18 cellular contexts compared by ENCODE assay signal in genomic region chr13:32802159-32802558, GRCh38.
A peak's percentile ranks its signal among the peaks of the same experiment; 100 is the strongest.
DNase-seq lines count a peak whose midpoint lies in the region; ATAC-seq and TF ChIP-seq lines count a peak whose summit lies in the region.
"Had no signal": no experiment of that assay in that cellular context is flagged by ENCODE, and none has a peak within 500 bp of the region (broad histone marks: within the 10 kb centered on the region; RNA-seq: fewer than 3 reads in every experiment).

No MANE protein-coding gene starts in this region.

- H3K18ac ChIP-seq in neuronal stem cell (ENCODE audit: low read length): no peak overlapping the region

- no peak for TF ChIP-seq POLR2A in right lobe of liver (IDR thresholded peaks at IDR 0.05)

- no peak overlapping the region for H2BK5ac ChIP-seq in neuronal stem cell (ENCODE audit: low read length)

- H3K14ac ChIP-seq in neuronal stem cell (ENCODE audit: low read length): no peak overlapping the region

- peak overlapping the region; percentile 28; the same call in 1 of the 2 replicates for H3K4me3 ChIP-seq in BLaER1
- no peak overlapping the region for H3K4me3 ChIP-seq in Jurkat, Clone E6-1 (ENCODE audit: low read length)
- no peak overlapping the region for H3K4me3 ChIP-seq in fibroblast of pulmonary artery (replicated peaks; ENCODE audit: low read depth, low read length)
- H3K4me3 ChIP-seq in neuronal stem cell (ENCODE audit: low read length in 2 of 2): no peak overlapping the region
- no peak overlapping the region for H3K4me3 ChIP-seq in right lobe of liver

- H3K27me3 ChIP-seq in BLaER1 (no peaks in the 10 kb centered on the region), neuronal stem cell (ENCODE audit: control insufficient read depth in 3 of 3, insufficient read depth in 3 of 3, low read depth in 1 of 3, low read length in 3 of 3) (no peaks in the 10 kb centered on the region), right lobe of liver (no peaks in the 10 kb centered on the region)

- H4K20me1 ChIP-seq in BLaER1: no peaks in the 10 kb centered on the region

- no peak overlapping the region for H3K4ac ChIP-seq in neuronal stem cell (ENCODE audit: low read length)

- no peak overlapping the region for H2BK15ac ChIP-seq in neuronal stem cell (ENCODE audit: low read length)

- H3K9ac ChIP-seq in BLaER1 (peak overlapping the region; percentile 48; the same call in 1 of the 2 replicates), neuronal stem cell (ENCODE audit: low read depth, low read length, poor library complexity) (no peak overlapping the region)
- H3K9ac ChIP-seq: SK-N-SH had no signal

- H3K4me2 ChIP-seq in BLaER1 (peak overlapping the region; percentile 83), neuronal stem cell (ENCODE audit: insufficient read depth, low read length, poor library complexity, severe bottlenecking) (no peak overlapping the region)
- H3K4me2 ChIP-seq: SK-N-SH had no signal

- H2BK12ac ChIP-seq in neuronal stem cell (ENCODE audit: low read length): no peak overlapping the region

- H4K8ac ChIP-seq in neuronal stem cell (ENCODE audit: low read depth, low read length): no peak overlapping the region

- no peaks in the 10 kb centered on the region for H3K36me3 ChIP-seq in BLaER1
- H3K36me3 ChIP-seq in neuronal stem cell (replicated peaks in 1 of 2; ENCODE audit: control insufficient read depth in 2 of 2, insufficient read depth in 2 of 2, low read length in 2 of 2): no peaks in the 10 kb centered on the region
- no peaks in the 10 kb centered on the region for H3K36me3 ChIP-seq in right lobe of liver

- peak overlapping the region; percentile 47 for H2AFZ ChIP-seq in neuronal stem cell (ENCODE audit: low read length)

- intact Hi-C loops in right lobe of liver (cut with DNase I): no loop called here

- no peak overlapping the region for H2BK120ac ChIP-seq in neuronal stem cell (ENCODE audit: low read depth, low read length)

- H3K4me1 ChIP-seq in BLaER1 (peaks cover 29% of the 10 kb centered on the region), neuronal stem cell (ENCODE audit: control insufficient read depth in 2 of 2, insufficient read depth in 1 of 2, low read depth in 1 of 2, low read length in 2 of 2) (peaks cover 0 to 2% of the 10 kb centered on the region in 2 donors), right lobe of liver (no peaks in the 10 kb centered on the region)

- TF ChIP-seq CTCF in fibroblast of pulmonary artery (IDR thresholded peaks at IDR 0.05; ENCODE audit: low read length, missing control alignments) (no peak), GM20000 (IDR thresholded peaks at IDR 0.05; ENCODE audit: extremely low read depth, missing control alignments) (no peak), right lobe of liver (IDR thresholded peaks at IDR 0.05) (no peak)

- H3K9me3 ChIP-seq in BLaER1 (peaks cover 32% of the 10 kb centered on the region), neuronal stem cell (replicated peaks in 1 of 2; ENCODE audit: control insufficient read depth in 2 of 2, insufficient read depth in 1 of 2, low read depth in 1 of 2, low read length in 2 of 2) (peaks cover 0 to 2% of the 10 kb centered on the region in 2 donors), right lobe of liver (peaks cover 0 to 2% (median 0%) of the 10 kb centered on the region in 4 donors)
- H3K9me3 ChIP-seq: SK-N-SH had no signal

- no peak overlapping the region for H4K91ac ChIP-seq in neuronal stem cell (ENCODE audit: low read depth, low read length, poor library complexity)

- no CpG with 5 or more reads among the region's 3 CpGs for WGBS in neuronal stem cell (ENCODE audit: extremely low coverage in 2 of 2, insufficient read length in 2 of 2, insufficient replicate concordance in 1 of 2), 2 donors
- 64% methylated on average over 3 of the region's 3 CpGs for WGBS in right lobe of liver (ENCODE audit: insufficient coverage, low coverage, low lambda C conversion rate, missing lambda C conversion rate)

- DNase-seq in Jurkat, Clone E6-1 (ENCODE audit: low read depth, low spot score): peak; percentile 61
- DNase-seq in fibroblast of pulmonary artery (ENCODE audit: low read depth) (peak; percentile 13), neuronal stem cell (ENCODE audit: low spot score) (no peak), NCI-H187 (lab: John Stamatoyannopoulos, UW) (no peak), GM20000 (ENCODE audit: low spot score) (no peak), right lobe of liver (no peak)
- DNase-seq: Karpas-422; NCI-H1417 treated with DMSO at 0.1 percent for 48 hours; NCI-H187 treated with DMSO at 0.1 percent for 48 hours; NCI-H2107; NCI-H2227 treated with DMSO at 0.1 percent for 48 hours; NCI-H510A; NCI-H748 treated with DMSO at 0.1 percent for 48 hours; NK-92 treated with Interleukin-12 subunit alpha and Interleukin-12 subunit beta, amount 100 ng/mL, for 24 hours; SIG-M5; SK-N-SH had no signal

- H3K27ac ChIP-seq in BLaER1 (peak overlapping the region; percentile 77), neuronal stem cell (replicated peaks; ENCODE audit: low read length) (no peak overlapping the region), right lobe of liver (no peak overlapping the region)

- H2AK5ac ChIP-seq in neuronal stem cell (ENCODE audit: low read depth, low read length): no peak overlapping the region

- H3K23ac ChIP-seq in neuronal stem cell (ENCODE audit: low read depth, low read length, poor library complexity): no peak overlapping the region

- ATAC-seq in HG03280 (IDR thresholded peaks at IDR 0.05; ENCODE audit: unreplicated experiment) (no peak), right lobe of liver (no peak)

- H3K79me1 ChIP-seq in neuronal stem cell (ENCODE audit: low read depth, low read length): no peaks in the 10 kb centered on the region

Comparison
In these comparisons a context has a peak if more than half of its experiments do, and no peak if none do; other contexts are left out.
1. DNase-seq: peak in Jurkat, Clone E6-1 (single experiment) and fibroblast of pulmonary artery (single experiment); none in neuronal stem cell (single experiment), NCI-H187 (0 of 2), GM20000 (single experiment) and right lobe of liver (0 of 3).